7 cellular contexts compared by ENCODE assay signal in the genomic region with DNA sequence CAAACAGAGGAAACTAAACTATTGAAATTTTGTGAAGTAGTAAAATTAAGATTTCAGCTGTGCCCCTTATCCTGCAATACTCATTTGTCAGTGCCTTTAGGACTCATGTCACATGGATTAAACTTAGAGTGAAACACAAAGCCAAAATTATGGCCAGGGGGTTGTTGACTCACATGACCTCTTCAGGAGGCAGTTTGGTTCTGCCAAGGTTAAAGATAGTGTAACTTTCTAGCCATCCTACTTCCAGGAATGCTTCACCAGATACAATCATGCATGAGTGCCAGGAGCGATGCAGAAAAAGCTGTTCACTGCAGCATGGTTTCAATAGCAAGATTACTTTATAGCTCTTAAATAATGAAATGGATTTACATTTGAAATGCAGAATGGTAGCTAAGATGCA. TPM values are rescaled to one million over a fixed set of nuclear protein-coding genes. Genes with fewer than 3 reads are reported as not detected.
"Had no signal": no experiment of that assay in that cellular context is flagged by ENCODE, and none has a peak within 500 bp of the region (broad histone marks: within the 10 kb centered on the region; RNA-seq: fewer than 3 reads in every experiment).

No MANE protein-coding gene starts in this region.

RNA-seq across cellular contexts. Expression of gene CIDEA, which starts 41.9 kb away (rescaled TPM):
- total RNA-seq: GM23248, H4, H7, HepG2, HFFc6, HT1080 had no signal
- polyA plus RNA-seq: GM23248, HepG2, IgD-negative memory B cell had no signal
